Comparison of ENCODE assay signal across 10 cellular contexts in the genomic region with DNA sequence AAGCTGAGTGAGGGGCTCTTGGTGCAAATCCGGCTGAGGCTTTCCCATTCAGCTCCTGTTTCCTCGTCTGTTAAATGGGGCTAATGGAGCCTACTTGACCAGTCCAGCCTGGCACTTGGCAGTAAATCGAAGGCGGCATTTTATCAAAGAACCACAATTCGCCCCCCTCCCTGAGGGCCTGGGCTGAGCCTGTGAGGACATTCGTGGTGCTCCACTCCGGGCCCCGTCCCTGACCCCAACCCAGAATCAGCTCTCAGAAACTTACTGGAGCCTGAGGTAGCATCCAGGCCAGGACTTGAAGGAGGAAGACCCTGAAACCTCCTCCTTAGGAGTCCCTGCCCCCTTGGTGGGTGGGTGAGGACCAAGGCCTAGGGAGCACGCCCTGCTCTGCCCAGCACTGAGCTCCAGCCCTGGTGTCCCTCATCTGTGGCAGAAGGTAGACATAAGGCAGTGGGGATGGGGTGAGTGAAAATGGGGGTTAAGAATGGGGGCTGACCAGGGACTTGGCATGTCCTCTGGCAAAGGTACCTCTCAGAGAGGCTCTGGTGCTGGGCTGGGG. TPM values are rescaled to one million over a fixed set of nuclear protein-coding genes. Genes with fewer than 3 reads are reported as not detected.
DNase-seq lines count a peak whose midpoint lies in the region; ATAC-seq and TF ChIP-seq lines count a peak whose summit lies in the region.
"Had no signal": no experiment of that assay in that cellular context is flagged by ENCODE, and none has a peak within 500 bp of the region (broad histone marks: within the 10 kb centered on the region; RNA-seq: fewer than 3 reads in every experiment).

No MANE protein-coding gene starts in this region.

- ATAC-seq in gastrocnemius medialis, result no peak

- TF ChIP-seq POLR2A in gastrocnemius medialis (IDR thresholded peaks at IDR 0.05), result peak in 1 of 2 donors; percentile 1

- H2AFZ ChIP-seq in PC-9, result no peak overlapping the region

- peaks cover 19 to 48% (median 45%) of the 10 kb centered on the region in 11 experiments; a peak in 21 of 22 replicates for H3K36me3 ChIP-seq in BLaER1 treated with 17β-estradiol and CSF1 and Interleukin-3, amounts not matched to agents 10 nM and 100 nM
- peaks cover 4% of the 10 kb centered on the region for H3K36me3 ChIP-seq in PC-9 (ENCODE audit: low read depth)
- peaks cover 44% of the 10 kb centered on the region for H3K36me3 ChIP-seq in right atrium auricular region
- H3K36me3 ChIP-seq in gastrocnemius medialis, result peaks cover 0 to 15% of the 10 kb centered on the region in 2 donors

- CTCF ChIA-PET in PC-9 (lab: Charles Lee), result interaction anchor here (1.8 kb wide), 1 partner anchor 7 kb away, joined by 8 read pairs; no protein-coding TSS in a partner anchor

- intact Hi-C loops in PC-9 (cut with micrococcal nuclease; ENCODE audit: unreplicated experiment), result loop anchor here (1.0 to 2.0 kb wide), 2 partner anchors 11 to 21 kb away; no protein-coding TSS in a partner anchor
- intact Hi-C loops in gastrocnemius medialis (cut with DNase I; ENCODE audit: low total_unique reads), result loop anchor here (2.0 kb wide), 1 partner anchor 13 kb away; no protein-coding TSS in a partner anchor
- intact Hi-C loops in head of caudate nucleus (cut with DNase I), result loop anchor here (5.0 kb wide), 1 partner anchor 51 kb away; no protein-coding TSS in a partner anchor

- peak overlapping the region; percentile 49 to 83 (median 76); a peak in 19 of 22 replicates for H3K9ac ChIP-seq in BLaER1 treated with 17β-estradiol and CSF1 and Interleukin-3, amounts not matched to agents 10 nM and 100 nM

- TF ChIP-seq CTCF in PC-9 (conservative IDR thresholded peaks at IDR 0.05) (no peak), right atrium auricular region (IDR thresholded peaks at IDR 0.05) (no peak), gastrocnemius medialis (IDR thresholded peaks at IDR 0.05 in 4 of 5, conservative IDR thresholded peaks at IDR 0.05 in 1 of 5) (no peak)

- H3K79me2 ChIP-seq in PC-9 (ENCODE audit: low read depth), result no peaks in the 10 kb centered on the region

- peaks cover 0 to 41% (median 0%) of the 10 kb centered on the region in 11 experiments; a peak in 4 of 22 replicates for H4K20me1 ChIP-seq in BLaER1 treated with 17β-estradiol and CSF1 and Interleukin-3, amounts not matched to agents 10 nM and 100 nM
- H4K20me1 ChIP-seq in PC-9 (ENCODE audit: insufficient read depth), result no peaks in the 10 kb centered on the region

- H3K4me2 ChIP-seq in BLaER1 treated with 17β-estradiol and CSF1 and Interleukin-3, amounts not matched to agents 10 nM and 100 nM, result peak overlapping the region; percentile 96 to 100 (median 99)
- peak overlapping the region; percentile 94; the same call in 1 of the 2 replicates for H3K4me2 ChIP-seq in PC-9

- BruUV-seq in PC-9 (replicated peaks; lab: Mats Ljungman, UMichigan), result no TSS peak

- no peaks in the 10 kb centered on the region for H3K9me3 ChIP-seq in BLaER1 treated with 17β-estradiol and CSF1 and Interleukin-3, amounts not matched to agents 10 nM and 100 nM (replicated peaks in 1 of 11)
- no peaks in the 10 kb centered on the region for H3K9me3 ChIP-seq in PC-9 (ENCODE audit: insufficient read depth, low read depth)
- H3K9me3 ChIP-seq in right atrium auricular region, result no peaks in the 10 kb centered on the region
- H3K9me3 ChIP-seq in gastrocnemius medialis, result no peaks in the 10 kb centered on the region

- H3K27ac ChIP-seq in BLaER1 treated with 17β-estradiol and CSF1 and Interleukin-3, amounts not matched to agents 10 nM and 100 nM, result peak overlapping the region; percentile 12 to 89 (median 78); a peak in 19 of 22 replicates
- H3K27ac ChIP-seq in PC-9, result peak overlapping the region; percentile 44
- H3K27ac ChIP-seq in right atrium auricular region, result peak overlapping the region; percentile 93 to 95
- peak overlapping the region; percentile 84 to 90 (median 87) for H3K27ac ChIP-seq in gastrocnemius medialis

- no peaks in the 10 kb centered on the region for H3K9me2 ChIP-seq in PC-9 (ENCODE audit: insufficient read depth)

- in situ Hi-C loops in gastrocnemius medialis (cut with MboI; ENCODE audit: low sequenced_read_pairs in 4 of 4), result loop anchor here in 1 of 4 donors (10.0 kb wide), 1 partner anchor 73 kb away; no protein-coding TSS in a partner anchor

- peak overlapping the region in 2 of 10 experiments; percentile 22 to 26; a peak in 3 of 20 replicates for H3K4me3 ChIP-seq in BLaER1 treated with 17β-estradiol and CSF1 and Interleukin-3, amounts not matched to agents 10 nM and 100 nM
- H3K4me3 ChIP-seq in PC-9 (no peak overlapping the region), right atrium auricular region (no peak overlapping the region), gastrocnemius medialis (no peak overlapping the region)

- no peaks in the 10 kb centered on the region for H3K27me3 ChIP-seq in BLaER1 treated with 17β-estradiol and CSF1 and Interleukin-3, amounts not matched to agents 10 nM and 100 nM
- H3K27me3 ChIP-seq in PC-9 (ENCODE audit: insufficient read depth, low read depth), result no peaks in the 10 kb centered on the region
- H3K27me3 ChIP-seq in right atrium auricular region, result no peaks in the 10 kb centered on the region
- H3K27me3 ChIP-seq in gastrocnemius medialis, result no peaks in the 10 kb centered on the region

- peaks cover 52 to 88% (median 80%) of the 10 kb centered on the region in 10 experiments for H3K4me1 ChIP-seq in BLaER1 treated with 17β-estradiol and CSF1 and Interleukin-3, amounts not matched to agents 10 nM and 100 nM
- H3K4me1 ChIP-seq in PC-9 (replicated peaks; ENCODE audit: insufficient read depth) (peaks cover 33% of the 10 kb centered on the region), right atrium auricular region (peaks cover 0 to 50% of the 10 kb centered on the region in 2 donors), gastrocnemius medialis (peaks cover 22 to 26% of the 10 kb centered on the region in 2 donors)

- H3F3A ChIP-seq in PC-9 (ENCODE audit: insufficient read depth, low read depth), result peaks cover 40% of the 10 kb centered on the region

- POLR2A ChIA-PET in PC-9 (lab: Charles Lee; ENCODE audit: unreplicated experiment), result interaction anchor here (0.5 to 1.0 kb wide), 2 partner anchors 22 to 400 kb away, joined by 3 to 6 read pairs; no protein-coding TSS in a partner anchor

- DNase-seq in PC-9 (no peak), right atrium auricular region (ENCODE audit: low spot score) (no peak), gastrocnemius medialis (no peak), NCI-H1105 (lab: John Stamatoyannopoulos, UW) (no peak), head of caudate nucleus (no peak), pons (ENCODE audit: low spot score) (no peak), HuH-7 (ENCODE audit: low spot score) (no peak)
- DNase-seq: effector CD8-positive, alpha-beta T cell had no signal

RNA-seq across cellular contexts. Expression of gene CASTOR1, which starts 2.1 kb away (rescaled TPM):
- 10.6 and 11.1 TPM in 2 replicates for total RNA-seq in PC-9 (2021)
- 10 to 100 TPM in 1 of 2 donors, 1 to 10 TPM in 1; 8.1 to 12.5 TPM for total RNA-seq in right atrium auricular region
- total RNA-seq in gastrocnemius medialis, result 1 to 10 TPM; 3.5 to 6.5 (median 5.6) TPM

RNA-seq across cellular contexts. Expression of gene OSM, which starts 24.8 kb away (rescaled TPM):
- not detected in 2 replicates for total RNA-seq in PC-9 (2021)
- 1 to 10 TPM in 1 of 2 donors, under 1 TPM in 1; 0.63 to 1.6 TPM for total RNA-seq in right atrium auricular region
- total RNA-seq in gastrocnemius medialis, result under 1 TPM in 1 of 4 donors, not detected in 3; 0.53 TPM
- total RNA-seq: SK-MEL-5 had no signal

RNA-seq across cellular contexts. Expression of gene TBC1D10A, which starts 35.3 kb away (rescaled TPM):
- total RNA-seq in PC-9 (2021), result 24.3 and 26.2 TPM in 2 replicates
- total RNA-seq in right atrium auricular region, result 1 to 10 TPM; 5.9 to 9.3 TPM
- total RNA-seq in gastrocnemius medialis, result 1 to 10 TPM; 4.1 to 9.6 (median 6.2) TPM

RNA-seq across cellular contexts. Expression of gene LIF, which starts 44.9 kb away (rescaled TPM):
- total RNA-seq in PC-9 (2021) (17.2 and 17.4 TPM in 2 replicates), right atrium auricular region (1 to 10 TPM in 1 of 2 donors, under 1 TPM in 1; 0.79 to 8.9 TPM), gastrocnemius medialis (not detected)

Comparison
In these comparisons a context has a peak if more than half of its experiments do, and no peak if none do; other contexts are left out.
1. H3K27ac ChIP-seq: peak in every context shown above with its lines; median percentile 94 in right atrium auricular region; 87 in gastrocnemius medialis; 78 in BLaER1 treated with 17β-estradiol and CSF1 and Interleukin-3, amounts not matched to agents 10 nM and 100 nM; 44 in PC-9.